1 cellular context compared by ENCODE assay signal in genomic region chr7:139427788-139428187, GRCh38.
TF ChIP-seq lines count a peak whose summit lies in the region.

No MANE protein-coding gene starts in this region.

TF ChIP-seq in K562, 482 proteins besides CTCF, POLR2A, EP300 and RAD21:
- TF ChIP-seq HNRNPH1 (optimal IDR thresholded peaks at IDR 0.05; ENCODE audit: low read depth, low read length) = no peak
- TF ChIP-seq ZNF24 (IDR thresholded peaks at IDR 0.05) = peak; percentile 65; the same call in 1 of the 2 replicates
- 0 out of 2 replicates have a peak, but pooled peaks have one; percentile 20 for TF ChIP-seq SP1 (CRISPR knock-in tag; IDR thresholded peaks at IDR 0.05)
